ENCODE assay signal across 22 cellular contexts in the genomic region with DNA sequence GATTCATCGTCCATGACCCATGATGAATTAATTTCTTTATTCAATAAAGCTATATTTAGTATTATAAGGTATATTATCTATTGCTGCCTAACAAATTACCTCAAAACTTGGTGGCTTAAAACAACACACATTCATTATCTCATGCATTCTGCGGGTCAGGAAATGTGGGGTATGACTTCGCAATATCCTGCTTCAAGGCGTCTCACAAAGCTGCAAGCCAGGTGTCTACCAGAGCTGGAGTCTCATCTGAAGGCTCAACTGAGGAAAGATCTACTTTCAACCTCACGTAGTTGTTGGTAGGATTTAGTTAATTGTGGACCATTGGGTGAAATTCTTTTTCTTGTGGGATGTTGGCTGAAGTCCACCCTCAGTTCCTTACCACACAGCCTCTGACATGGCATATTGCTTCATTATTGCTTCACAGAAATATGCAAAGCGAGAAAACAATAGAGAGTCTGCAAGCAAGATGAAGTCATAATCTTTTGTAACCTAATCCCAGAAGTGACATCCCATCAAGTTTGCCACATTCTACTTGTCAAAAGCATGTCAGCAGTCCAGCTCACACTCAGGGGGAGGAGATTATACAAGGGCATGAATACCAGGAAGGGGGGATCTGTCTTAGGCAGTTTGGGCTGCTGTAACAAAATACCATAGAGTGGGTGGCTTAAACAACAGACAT. TPM values are rescaled to one million over a fixed set of nuclear protein-coding genes. Genes with fewer than 3 reads are reported as not detected.
DNase-seq lines count a peak whose midpoint lies in the region; ATAC-seq and TF ChIP-seq lines count a peak whose summit lies in the region.
"Had no signal": no experiment of that assay in that cellular context is flagged by ENCODE, and none has a peak within 500 bp of the region (broad histone marks: within the 10 kb centered on the region; RNA-seq: fewer than 3 reads in every experiment).

No MANE protein-coding gene starts in this region.

- peaks cover 22% of the 10 kb centered on the region for H3K36me3 Mint-ChIP-seq in activated CD8-positive, alpha-beta memory T cell treated with anti-CD3 and anti-CD28 coated beads, Interleukin-2, amount 10 ng/mL, durations not matched to agents 7 days and 5 days

- no peaks in the 10 kb centered on the region for H3K9me3 ChIP-seq in upper lobe of left lung
- H3K9me3 ChIP-seq: ascending aorta, SJSA1, tibial nerve had no signal

- CTCF ChIA-PET in activated CD8-positive, alpha-beta memory T cell treated with anti-CD3 and anti-CD28 coated beads, Interleukin-2, amount 10 ng/mL, durations not matched to agents 7 days and 5 days (lab: Charles Lee): interaction anchor here (2.1 kb wide), 1 partner anchor 36 kb away, joined by 11 read pairs; no protein-coding TSS in a partner anchor

- H3K4me3 ChIP-seq in fibroblast of the aortic adventitia (ENCODE audit: low read depth, low read length) (no peak overlapping the region), upper lobe of left lung (no peak overlapping the region)
- H3K4me3 ChIP-seq: ascending aorta, hepatocyte, SJSA1, smooth muscle cell, tibial nerve had no signal

- TF ChIP-seq EP300 in upper lobe of left lung (IDR thresholded peaks at IDR 0.05): no peak

- peak; percentile 29 for DNase-seq in activated CD8-positive, alpha-beta memory T cell treated with anti-CD3 and anti-CD28 coated beads, Interleukin-2, amount 10 ng/mL, durations not matched to agents 7 days and 5 days
- DNase-seq in activated CD8-positive, alpha-beta memory T cell treated with anti-CD3 and anti-CD28 coated beads, Interleukin-2, amount 50 U/mL, for 48 hours: no peak
- DNase-seq in SIG-M5 (lab: John Stamatoyannopoulos, UW) (peak; percentile 36), fibroblast of the aortic adventitia (ENCODE audit: low read depth) (peak; percentile 72), upper lobe of left lung (no peak), NCI-H2029 (lab: John Stamatoyannopoulos, UW) (no peak), GM19238 (ENCODE audit: insufficient read length, low spot score) (no peak)
- DNase-seq: activated CD4-positive, CD25-positive, alpha-beta regulatory T cell treated with anti-CD3 and anti-CD28 coated beads, Interleukin-2, amount 50 U/mL, for 72 hours; CD4-positive, CD25-positive, alpha-beta regulatory T cell; DMS79 treated with DMSO at 0.1 percent for 48 hours; erythroblast; kidney; NCI-H1694; T-helper 9 cell had no signal

- H3K27me3 Mint-ChIP-seq in activated CD8-positive, alpha-beta memory T cell treated with anti-CD3 and anti-CD28 coated beads, Interleukin-2, amount 10 ng/mL, durations not matched to agents 7 days and 5 days: peaks cover 24% of the 10 kb centered on the region

- no peak for ATAC-seq in activated CD8-positive, alpha-beta memory T cell treated with anti-CD3 and anti-CD28 coated beads, Interleukin-2, amount 10 ng/mL, durations not matched to agents 7 days and 5 days
- ATAC-seq in upper lobe of left lung (ENCODE audit: low FRiP score in 2 of 2): peak in 1 of 2 donors; percentile 19
- ATAC-seq in GM18498 (IDR thresholded peaks at IDR 0.05; ENCODE audit: unreplicated experiment): no peak

- TF ChIP-seq CTCF in fibroblast of the aortic adventitia (IDR thresholded peaks at IDR 0.05; ENCODE audit: insufficient read depth, low read length): no peak
- TF ChIP-seq CTCF in upper lobe of left lung (IDR thresholded peaks at IDR 0.05): no peak

- H3K4me1 Mint-ChIP-seq in activated CD8-positive, alpha-beta memory T cell treated with anti-CD3 and anti-CD28 coated beads, Interleukin-2, amount 10 ng/mL, durations not matched to agents 7 days and 5 days: peaks cover 54% of the 10 kb centered on the region
- H3K4me1 Mint-ChIP-seq: CD4-positive, CD25-positive, alpha-beta regulatory T cell had no signal

- 84 to 86% methylated on average over 6 of the region's 6 CpGs for WGBS in upper lobe of left lung, 2 donors

- peak overlapping the region; percentile 7 to 45 (median 34) for H3K27ac ChIP-seq in upper lobe of left lung
- H3K27ac ChIP-seq: ascending aorta, hepatocyte, parathyroid adenoma, SJSA1, tibial nerve had no signal

- H3K27ac Mint-ChIP-seq in activated CD8-positive, alpha-beta memory T cell treated with anti-CD3 and anti-CD28 coated beads, Interleukin-2, amount 10 ng/mL, durations not matched to agents 7 days and 5 days: no peak overlapping the region
- H3K27ac Mint-ChIP-seq: CD4-positive, CD25-positive, alpha-beta regulatory T cell had no signal

- H3K4me3 Mint-ChIP-seq in activated CD8-positive, alpha-beta memory T cell treated with anti-CD3 and anti-CD28 coated beads, Interleukin-2, amount 10 ng/mL, durations not matched to agents 7 days and 5 days: no peak overlapping the region
- H3K4me3 Mint-ChIP-seq: CD4-positive, CD25-positive, alpha-beta regulatory T cell had no signal

- TF ChIP-seq POLR2A in upper lobe of left lung (IDR thresholded peaks at IDR 0.05): no peak

- peaks cover 9% of the 10 kb centered on the region for H3K9me3 Mint-ChIP-seq in activated CD8-positive, alpha-beta memory T cell treated with anti-CD3 and anti-CD28 coated beads, Interleukin-2, amount 10 ng/mL, durations not matched to agents 7 days and 5 days (ENCODE audit: low read depth)

- no peaks in the 10 kb centered on the region for H3K27me3 ChIP-seq in upper lobe of left lung
- H3K27me3 ChIP-seq: ascending aorta, hepatocyte, SJSA1, tibial nerve had no signal

- H3K36me3 ChIP-seq in upper lobe of left lung: no peaks in the 10 kb centered on the region
- H3K36me3 ChIP-seq: ascending aorta, SJSA1 had no signal

- no peaks in the 10 kb centered on the region for H3K4me1 ChIP-seq in upper lobe of left lung
- H3K4me1 ChIP-seq: ascending aorta, parathyroid adenoma had no signal

RNA-seq across cellular contexts. Expression of a gene that starts 45.1 kb away (rescaled TPM):
- total RNA-seq in activated CD8-positive, alpha-beta memory T cell treated with anti-CD3 and anti-CD28 coated beads, Interleukin-2, amount 10 ng/mL, durations not matched to agents 7 days and 5 days: under 1 TPM; 0.09 to 0.47 TPM
- total RNA-seq in fibroblast of the aortic adventitia (ENCODE audit: low replicate concordance): 2.5 and 5.7 TPM in 2 replicates
- 10 to 100 TPM in 5 of 6 donors, 1 to 10 TPM in 1; 8.4 to 24.3 (median 15.9) TPM for total RNA-seq in upper lobe of left lung

RNA-seq across cellular contexts. Expression of a gene that starts 56.3 kb away (rescaled TPM):
- total RNA-seq in activated CD8-positive, alpha-beta memory T cell treated with anti-CD3 and anti-CD28 coated beads, Interleukin-2, amount 10 ng/mL, durations not matched to agents 7 days and 5 days: not detected
- not detected in 2 replicates for total RNA-seq in fibroblast of the aortic adventitia (ENCODE audit: low replicate concordance)
- total RNA-seq in upper lobe of left lung: not detected
- total RNA-seq: A172; ascending aorta; CD4-positive, CD25-positive, alpha-beta regulatory T cell; hepatocyte; kidney; SJSA1; smooth muscle cell; tibial nerve had no signal

Comparison
In these comparisons a context has a peak if more than half of its experiments do, and no peak if none do; other contexts are left out.
1. DNase-seq: peak in activated CD8-positive, alpha-beta memory T cell treated with anti-CD3 and anti-CD28 coated beads, Interleukin-2, amount 10 ng/mL, durations not matched to agents 7 days and 5 days (single experiment), SIG-M5 (single experiment) and fibroblast of the aortic adventitia (single experiment); none in activated CD8-positive, alpha-beta memory T cell treated with anti-CD3 and anti-CD28 coated beads, Interleukin-2, amount 50 U/mL, for 48 hours (single experiment), upper lobe of left lung (0 of 2), NCI-H2029 (single experiment) and GM19238 (single experiment).